ENCODE assay signal across 17 cellular contexts in the genomic region with DNA sequence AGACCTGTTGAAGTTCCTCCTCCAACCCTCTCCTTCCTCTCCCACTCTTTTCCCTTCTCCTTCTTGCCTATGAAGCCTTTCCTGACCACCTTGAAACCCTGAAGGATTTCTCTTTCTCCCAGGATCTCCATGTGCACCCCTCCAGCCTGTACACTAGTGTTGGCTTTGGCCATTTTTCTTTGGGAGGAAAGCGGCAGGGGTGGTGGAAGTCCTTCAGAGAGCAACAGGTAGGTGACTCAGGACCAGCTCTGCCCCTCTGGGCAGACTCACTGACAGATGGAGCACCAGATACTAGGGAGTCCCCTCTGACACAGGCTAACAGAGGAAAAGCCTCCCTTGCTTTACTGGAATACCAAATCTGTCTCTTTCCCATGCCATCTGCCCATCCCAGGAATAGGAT. TPM values are rescaled to one million over a fixed set of nuclear protein-coding genes. Genes with fewer than 3 reads are reported as not detected.
DNase-seq lines count a peak whose midpoint lies in the region; FAIRE-seq and TF ChIP-seq lines count a peak whose summit lies in the region.
"Had no signal": no experiment of that assay in that cellular context is flagged by ENCODE, and none has a peak within 500 bp of the region (broad histone marks: within the 10 kb centered on the region; RNA-seq: fewer than 3 reads in every experiment).

No MANE protein-coding gene starts in this region.

- no peak overlapping the region for H2BK5ac ChIP-seq in H1 (ENCODE audit: low read depth, low read length)

- no peak overlapping the region for H2BK120ac ChIP-seq in H1 (replicated peaks; ENCODE audit: low read depth, low read length)

- CTCF ChIA-PET in H1 (lab: Charles Lee; ENCODE audit: partially characterized antibody): interaction anchor here (0.8 to 11.0 kb wide), 7 partner anchors 10 to 147 kb away, joined by 3 to 110 read pairs (median 4); no protein-coding TSS in a partner anchor

- no peak overlapping the region for H3K4me3 Mint-ChIP-seq in CD14-positive monocyte
- H3K4me3 Mint-ChIP-seq: CD4-positive, alpha-beta T cell had no signal

- no peaks in the 10 kb centered on the region for H4K20me1 ChIP-seq in H1 (replicated peaks in 1 of 2; ENCODE audit: control insufficient read depth in 1 of 2, insufficient read depth in 2 of 2, low read length in 2 of 2)
- H4K20me1 ChIP-seq: BLaER1 treated with 17β-estradiol and CSF1 and Interleukin-3, amounts not matched to agents 10 nM and 100 nM had no signal

- POLR2A ChIA-PET in H1 (lab: Charles Lee; ENCODE audit: partially characterized antibody): no interaction called here

- FAIRE-seq in H1 (lab: Jason Lieb, UNC): no peak
- FAIRE-seq: GM19239, HepG2, HTR-8/SVneo had no signal

- no peak overlapping the region for H3K14ac ChIP-seq in H1 (ENCODE audit: insufficient read length)

- peak overlapping the region; percentile 95 for H2BK20ac ChIP-seq in H1 (ENCODE audit: low read length)

- TF ChIP-seq CTCF in H1 (IDR thresholded peaks at IDR 0.05; ENCODE audit: control extremely low read depth in 1 of 3, insufficient read depth in 1 of 3, low read depth in 1 of 3, low read length in 3 of 3) (no peak), CD14-positive monocyte (IDR thresholded peaks at IDR 0.05) (no peak)

- no peak overlapping the region for H3K4me3 ChIP-seq in H1 (ENCODE audit: extremely low read depth in 1 of 4, insufficient read depth in 2 of 4, low read depth in 3 of 4, low read length in 4 of 4)
- no peak overlapping the region for H3K4me3 ChIP-seq in effector memory CD4-positive, alpha-beta T cell (ENCODE audit: insufficient read depth, low read depth, low read length, poor library complexity, severe bottlenecking)
- H3K4me3 ChIP-seq: BLaER1 treated with 17β-estradiol and CSF1 and Interleukin-3, amounts not matched to agents 10 nM and 100 nM had no signal

- H2BK12ac ChIP-seq in H1 (ENCODE audit: low read depth, low read length): peak overlapping the region; percentile 97; the same call in 1 of the 2 replicates

- H3K23me2 ChIP-seq in H1 (ENCODE audit: low read depth, low read length): no peaks in the 10 kb centered on the region

- WGBS in H1 (ENCODE audit: extremely low coverage in 1 of 2, insufficient coverage in 1 of 2, insufficient read length in 1 of 2, insufficient replicate concordance in 2 of 2, low coverage in 1 of 2, low lambda C conversion rate in 2 of 2, missing lambda C conversion rate in 1 of 2), 2 experiments: 83% methylated on average over 1 of the region's 1 CpG; no CpG with 5 or more reads in 1 of the 2 experiments

- H3K23ac ChIP-seq in H1 (ENCODE audit: insufficient read length): no peak overlapping the region

- H4K5ac ChIP-seq in H1 (ENCODE audit: insufficient read length, low read depth, low read length): no peak overlapping the region

- H4K91ac ChIP-seq in H1 (replicated peaks; ENCODE audit: insufficient read length, low read length): no peak overlapping the region

- TF ChIP-seq EP300 in H1 (IDR thresholded peaks at IDR 0.05; ENCODE audit: borderline replicate concordance in 1 of 2, low read depth in 2 of 2, low read length in 2 of 2): no peak

- intact Hi-C loops in CD14-positive monocyte (cut with micrococcal nuclease): no loop called here

- H3K4me2 ChIP-seq in H1 (ENCODE audit: insufficient read depth in 1 of 2, low read depth in 2 of 2, low read length in 2 of 2): no peak overlapping the region

- no peaks in the 10 kb centered on the region for H3K9me3 ChIP-seq in H1 (ENCODE audit: insufficient read depth in 2 of 2, low read depth in 1 of 2, low read length in 1 of 2)
- H3K9me3 ChIP-seq in effector memory CD4-positive, alpha-beta T cell (ENCODE audit: control insufficient read depth, low read length): no peaks in the 10 kb centered on the region
- H3K9me3 ChIP-seq: BLaER1 treated with 17β-estradiol and CSF1 and Interleukin-3, amounts not matched to agents 10 nM and 100 nM had no signal

- H3K9me3 Mint-ChIP-seq in CD14-positive monocyte: peaks cover 0 to 3% (median 0%) of the 10 kb centered on the region in 7 donors
- H3K9me3 Mint-ChIP-seq: CD4-positive, alpha-beta T cell had no signal

- TF ChIP-seq RAD21 in H1 (IDR thresholded peaks at IDR 0.05 in 1 of 2, conservative IDR thresholded peaks at IDR 0.05 in 1 of 2; ENCODE audit: low read depth in 2 of 2, low read length in 2 of 2): no peak

- H3K36me3 ChIP-seq in H1 (ENCODE audit: control insufficient read depth in 2 of 4, insufficient read depth in 4 of 4, low read length in 3 of 4): no peaks in the 10 kb centered on the region
- no peaks in the 10 kb centered on the region for H3K36me3 ChIP-seq in effector memory CD4-positive, alpha-beta T cell (ENCODE audit: control insufficient read depth, insufficient read depth, low read length)
- H3K36me3 ChIP-seq: BLaER1 treated with 17β-estradiol and CSF1 and Interleukin-3, amounts not matched to agents 10 nM and 100 nM had no signal

- H3K27ac Mint-ChIP-seq in CD14-positive monocyte: no peak overlapping the region
- H3K27ac Mint-ChIP-seq: CD4-positive, alpha-beta T cell had no signal

- peak overlapping the region; percentile 72; the same call in 1 of the 2 replicates for H2BK15ac ChIP-seq in H1 (ENCODE audit: low read length)

- no peak overlapping the region for H3K9ac ChIP-seq in H1 (replicated peaks in 1 of 4; ENCODE audit: extremely low read depth in 1 of 4, low read depth in 3 of 4, low read length in 3 of 4)
- H3K9ac ChIP-seq: BLaER1 treated with 17β-estradiol and CSF1 and Interleukin-3, amounts not matched to agents 10 nM and 100 nM had no signal

- no peaks in the 10 kb centered on the region for H3K79me1 ChIP-seq in H1 (ENCODE audit: low read depth, low read length)

- H3K27me3 Mint-ChIP-seq in CD14-positive monocyte (ENCODE audit: low read depth in 3 of 3): peaks cover 8 to 32% (median 15%) of the 10 kb centered on the region in 3 donors

- no peaks in the 10 kb centered on the region for H3K79me2 ChIP-seq in H1 (ENCODE audit: control insufficient read depth in 1 of 2, insufficient read depth in 2 of 2, low read length in 2 of 2)

- peaks cover 17% of the 10 kb centered on the region for H3K4me1 Mint-ChIP-seq in CD14-positive monocyte

- H3K4ac ChIP-seq in H1 (replicated peaks; ENCODE audit: insufficient read length, low read depth, low read length): no peak overlapping the region

- H3K18ac ChIP-seq in H1 (ENCODE audit: extremely low read depth, low read length): peak overlapping the region; percentile 32; the same call in 1 of the 2 replicates

- peaks cover 7 to 16% (median 15%) of the 10 kb centered on the region in 4 experiments for H3K4me1 ChIP-seq in H1 (replicated peaks in 1 of 4; ENCODE audit: control insufficient read depth in 3 of 4, insufficient read depth in 4 of 4, low read length in 3 of 4)
- H3K4me1 ChIP-seq in effector memory CD4-positive, alpha-beta T cell (ENCODE audit: control insufficient read depth, insufficient read depth, low read length, poor library complexity, severe bottlenecking): no peaks in the 10 kb centered on the region

- no peak overlapping the region for H2AFZ ChIP-seq in H1 (ENCODE audit: low read length)

- no peak for TF ChIP-seq POLR2A in H1 (IDR thresholded peaks at IDR 0.05; ENCODE audit: control extremely low read depth in 1 of 2, low read depth in 2 of 2, low read length in 2 of 2)

- H3K56ac ChIP-seq in H1 (replicated peaks; ENCODE audit: insufficient read length, low read depth, low read length): no peak overlapping the region

- no peaks in the 10 kb centered on the region; a peak in 1 of 7 replicates for H3K27me3 ChIP-seq in H1 (replicated peaks in 1 of 4; ENCODE audit: control insufficient read depth in 3 of 4, extremely low read depth in 1 of 4, insufficient read depth in 3 of 4, low read length in 3 of 4)
- H3K27me3 ChIP-seq in effector memory CD4-positive, alpha-beta T cell (replicated peaks; ENCODE audit: control insufficient read depth, insufficient read depth, low read length, poor library complexity, severe bottlenecking): peaks cover 12% of the 10 kb centered on the region
- H3K27me3 ChIP-seq: BLaER1 treated with 17β-estradiol and CSF1 and Interleukin-3, amounts not matched to agents 10 nM and 100 nM had no signal

- H2AK5ac ChIP-seq in H1 (ENCODE audit: low read depth, low read length): no peak overlapping the region; the same call in 1 of the 2 replicates

- no peak overlapping the region for H3K27ac ChIP-seq in H1 (ENCODE audit: low read depth, low read length)
- no peak overlapping the region for H3K27ac ChIP-seq in effector memory CD4-positive, alpha-beta T cell (ENCODE audit: insufficient read depth, low read length, poor library complexity, severe bottlenecking)
- H3K27ac ChIP-seq: 22Rv1; BLaER1 treated with 17β-estradiol and CSF1 and Interleukin-3, amounts not matched to agents 10 nM and 100 nM had no signal

- H4K8ac ChIP-seq in H1 (ENCODE audit: extremely low read depth, insufficient read depth, low read length): no peak overlapping the region

- no peaks in the 10 kb centered on the region for H3K36me3 Mint-ChIP-seq in CD14-positive monocyte

- DNase-seq in DMS 273 (lab: John Stamatoyannopoulos, UW; ENCODE audit: unreplicated experiment) (peak; percentile 77), DMS 273 treated with DMSO at 0.1 percent for 48 hours (lab: John Stamatoyannopoulos, UW) (no peak), NCI-H1694 treated with DMSO at 0.1 percent for 48 hours (lab: John Stamatoyannopoulos, UW) (peak; percentile 34), H1 (ENCODE audit: low read depth in 1 of 2, low spot score in 2 of 2) (no peak), CD14-positive monocyte (ENCODE audit: low spot score) (no peak), AG20443 (ENCODE audit: low spot score) (no peak)
- no peak for DNase-seq in effector memory CD4-positive, alpha-beta T cell
- DNase-seq: Calu3; CD4-positive, alpha-beta T cell; DMS153; GF-D8; H7 had no signal

TF ChIP-seq in H1, 55 proteins besides CTCF, POLR2A, EP300 and RAD21 (continues in another document):
- TF ChIP-seq ZNF274 (IDR thresholded peaks at IDR 0.05; ENCODE audit: borderline replicate concordance, extremely low read depth, low read length) (no peak), YY1 (IDR thresholded peaks at IDR 0.05; ENCODE audit: low read depth, low read length) (no peak), CTBP2 (IDR thresholded peaks at IDR 0.05; ENCODE audit: borderline replicate concordance, insufficient read depth, insufficient read length, low read length) (no peak), MAFK (IDR thresholded peaks at IDR 0.05; ENCODE audit: low read depth, low read length) (no peak), POU5F1 (IDR thresholded peaks at IDR 0.05; ENCODE audit: low read depth, low read length) (no peak)

RNA-seq across cellular contexts. Expression of gene SLC26A9, which starts 4.6 kb away (rescaled TPM):
- total RNA-seq in H1 (2021; fragmentation: NEBNext Ultra II Directional; extraction: Animal tissue kit (Norgen Biotek cat#: 25700)): not detected in 2 replicates
- polyA plus RNA-seq in H1 (2011; rRNA removed) (0.03 TPM in 1 of 2 replicates, not detected in the other), CD14-positive monocyte (not detected)
- 0.04 TPM for polyA plus RNA-seq in H1 (2011; cell fraction: cytosol; rRNA removed)
- 0.07 TPM for polyA plus RNA-seq in H1 (2011; cell fraction: nucleus; rRNA removed)
- 0.09 TPM in 1 of 4 replicates, not detected in the others for polyA plus RNA-seq in H1 (2012, experiment 1 of 2)
- not detected for polyA plus RNA-seq in H1 (2012, experiment 2 of 2)
- 0.08 TPM for polyA plus RNA-seq in H1 (2013, experiment 1 of 2)
- 0.02 TPM for polyA plus RNA-seq in H1 (2013, experiment 2 of 2)
- polyA minus RNA-seq in H1 (2011; rRNA and poly(A)+ RNA removed): 0.02 TPM in 1 of 2 replicates, not detected in the other
- not detected for polyA minus RNA-seq in H1 (2011; cell fraction: cytosol; rRNA and poly(A)+ RNA removed)
- polyA minus RNA-seq in H1 (2011; cell fraction: nucleus; rRNA and poly(A)+ RNA removed): not detected
- total RNA-seq: CD4-positive, alpha-beta T cell; H7 had no signal

Comparison
In these comparisons a context has a peak if more than half of its experiments do, and no peak if none do; other contexts are left out.
1. DNase-seq: peak in DMS 273 (single experiment) and NCI-H1694 treated with DMSO at 0.1 percent for 48 hours (single experiment); none in DMS 273 treated with DMSO at 0.1 percent for 48 hours (single experiment), H1 (0 of 2), effector memory CD4-positive, alpha-beta T cell (0 of 3), CD14-positive monocyte (single experiment) and AG20443 (single experiment).